ENCODE assay signal across 16 cellular contexts in the genomic region with DNA sequence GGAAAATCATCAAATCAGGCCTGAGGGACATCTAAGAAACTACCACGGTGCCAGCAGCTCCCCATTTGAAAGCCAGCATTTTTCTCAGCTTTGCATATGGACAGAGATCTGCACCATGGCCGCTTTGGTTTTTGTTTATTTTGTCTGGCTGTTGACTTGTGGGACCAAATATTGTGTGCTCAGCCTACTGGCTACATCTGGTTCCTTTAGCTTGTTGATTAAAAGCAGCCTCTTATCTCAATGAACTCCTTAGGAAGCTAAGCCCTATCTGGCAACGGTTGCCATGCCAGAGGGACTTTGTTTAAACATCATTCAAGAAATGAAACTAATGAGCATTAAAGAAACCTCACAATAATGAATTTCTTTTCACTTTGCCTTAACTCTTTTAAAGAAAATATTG. TPM values are rescaled to one million over a fixed set of nuclear protein-coding genes. Genes with fewer than 3 reads are reported as not detected.
DNase-seq lines count a peak whose midpoint lies in the region; ATAC-seq and TF ChIP-seq lines count a peak whose summit lies in the region.
"Had no signal": no experiment of that assay in that cellular context is flagged by ENCODE, and none has a peak within 500 bp of the region (broad histone marks: within the 10 kb centered on the region; RNA-seq: fewer than 3 reads in every experiment).

No MANE protein-coding gene starts in this region.

- no peaks in the 10 kb centered on the region for H3K36me3 ChIP-seq in BE2C
- H3K36me3 ChIP-seq in upper lobe of right lung, result no peaks in the 10 kb centered on the region
- H3K36me3 ChIP-seq: left ventricle myocardium inferior, spleen, suprapubic skin had no signal

- peak; percentile 32 for DNase-seq in BE2C
- DNase-seq in M059J (ENCODE audit: low read depth), result peak; percentile 79
- DNase-seq in fibroblast of villous mesenchyme (ENCODE audit: low read depth), result peak; percentile 91
- DNase-seq in UCSD-AML1 (lab: John Stamatoyannopoulos, UW; ENCODE audit: unreplicated experiment), result no peak
- no peak for DNase-seq in middle frontal gyrus (ENCODE audit: extremely low spot score, low spot score)
- no peak for DNase-seq in upper lobe of right lung
- DNase-seq: CD4-positive, CD25-positive, alpha-beta regulatory T cell; head of caudate nucleus; KBM-7; left ventricle myocardium inferior; NCI-H187 treated with DMSO at 0.1 percent for 48 hours; RPMI8226; spleen had no signal

- no peak overlapping the region for H3K27ac ChIP-seq in upper lobe of right lung
- H3K27ac ChIP-seq: left ventricle myocardium inferior, spleen, suprapubic skin had no signal

- peak; percentile 35; the same call in 2 of the 3 replicates for ATAC-seq in SK-N-SH treated with all-trans-retinoic acid at 6 μM for 48 hours
- ATAC-seq in upper lobe of right lung, result no peak
- no peak for ATAC-seq in HG02759 (IDR thresholded peaks at IDR 0.05; ENCODE audit: unreplicated experiment)

- no peak overlapping the region for H3K4me3 ChIP-seq in BE2C (ENCODE audit: low read depth, low read length)
- no peak overlapping the region for H3K4me3 ChIP-seq in fibroblast of villous mesenchyme (ENCODE audit: low read depth, low read length)
- no peak overlapping the region for H3K4me3 ChIP-seq in upper lobe of right lung
- H3K4me3 ChIP-seq: left ventricle myocardium inferior, spleen, suprapubic skin had no signal

- TF ChIP-seq CTCF in BE2C (IDR thresholded peaks at IDR 0.05; ENCODE audit: low read depth, low read length) (no peak), fibroblast of villous mesenchyme (IDR thresholded peaks at IDR 0.05; ENCODE audit: insufficient read depth, low read depth, low read length) (no peak), upper lobe of right lung (IDR thresholded peaks at IDR 0.05) (no peak)

- H3K9me3 ChIP-seq in BE2C (no peaks in the 10 kb centered on the region), upper lobe of right lung (no peaks in the 10 kb centered on the region)
- H3K9me3 ChIP-seq: left ventricle myocardium inferior, spleen, suprapubic skin had no signal

- no peaks in the 10 kb centered on the region for H3K27me3 ChIP-seq in BE2C
- no peaks in the 10 kb centered on the region for H3K27me3 ChIP-seq in upper lobe of right lung
- H3K27me3 ChIP-seq: suprapubic skin had no signal

- intact Hi-C loops in upper lobe of right lung (cut with DNase I), result no loop called here

- peaks cover 17% of the 10 kb centered on the region for H3K4me1 ChIP-seq in BE2C
- H3K4me1 ChIP-seq in upper lobe of right lung, result no peaks in the 10 kb centered on the region
- H3K4me1 ChIP-seq: spleen had no signal

TF ChIP-seq in SK-N-SH treated with all-trans-retinoic acid at 6 μM for 48 hours, 23 proteins besides CTCF, POLR2A, EP300 and RAD21:
- TF ChIP-seq CSRNP3 (CRISPR knock-in tag; IDR thresholded peaks at IDR 0.05) (no peak), TCF4 (CRISPR knock-in tag; IDR thresholded peaks at IDR 0.05; ENCODE audit: borderline replicate concordance) (peak; percentile 42; the same call in 1 of the 2 replicates), ZNF70 (CRISPR knock-in tag; IDR thresholded peaks at IDR 0.05) (no peak), ZC3H10 (CRISPR knock-in tag; IDR thresholded peaks at IDR 0.05) (no peak), CSDC2 (CRISPR knock-in tag; IDR thresholded peaks at IDR 0.05) (no peak), ARNTL (CRISPR knock-in tag; IDR thresholded peaks at IDR 0.05; ENCODE audit: borderline replicate concordance, low read depth) (no peak), BACH2 (CRISPR knock-in tag; IDR thresholded peaks at IDR 0.05; ENCODE audit: borderline replicate concordance) (no peak)

RNA-seq across cellular contexts. Expression of gene HECW2, which starts 13.7 kb away (rescaled TPM):
- polyA plus RNA-seq in BE2C (2012; ENCODE audit: insufficient read depth, insufficient read length, low read depth), result 2.0 TPM
- 0.94 and 3.4 TPM in 2 replicates for total RNA-seq in M059J (2014; rRNA removed; shearing (Covaris generic))
- total RNA-seq in fibroblast of villous mesenchyme (13.9 and 21.2 TPM in 2 replicates), upper lobe of right lung (55.5 TPM)

RNA-seq across cellular contexts. Expression of gene CCDC150, which starts 32.4 kb away (rescaled TPM):
- 5.1 TPM for polyA plus RNA-seq in BE2C (2012; ENCODE audit: insufficient read depth, insufficient read length, low read depth)
- total RNA-seq in M059J (2014; rRNA removed; shearing (Covaris generic)), result 3.7 and 3.9 TPM in 2 replicates
- total RNA-seq in fibroblast of villous mesenchyme, result 8.7 and 13.0 TPM in 2 replicates
- total RNA-seq in upper lobe of right lung, result 0.87 TPM

Comparison
In these comparisons a context has a peak if more than half of its experiments do, and no peak if none do; other contexts are left out.
1. DNase-seq: peak in BE2C (single experiment), M059J (single experiment) and fibroblast of villous mesenchyme (single experiment); none in UCSD-AML1 (single experiment), middle frontal gyrus (single experiment) and upper lobe of right lung (single experiment).